21 cellular contexts compared by ENCODE assay signal in the genomic region with DNA sequence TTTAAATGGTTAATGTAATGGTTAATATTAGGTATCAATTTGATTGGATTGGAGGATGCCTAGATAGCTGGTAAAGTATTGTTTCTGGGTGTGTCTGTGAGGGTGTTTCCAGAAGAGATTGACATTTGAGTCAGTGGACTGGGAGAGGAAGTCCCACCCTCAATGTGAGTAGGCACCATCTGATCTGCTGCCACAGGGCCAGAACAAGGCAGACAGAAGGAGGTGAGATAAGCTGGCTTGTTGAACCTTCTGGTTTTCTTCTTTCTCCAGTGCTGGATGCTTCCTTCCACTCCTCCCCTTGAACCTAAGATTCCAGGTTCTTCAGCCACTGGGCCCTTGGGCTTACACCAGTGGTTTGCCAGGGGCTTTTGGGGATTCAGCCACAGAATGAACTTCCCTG.
DNase-seq lines count a peak whose midpoint lies in the region; ATAC-seq, FAIRE-seq and TF ChIP-seq lines count a peak whose summit lies in the region.
"Had no signal": no experiment of that assay in that cellular context is flagged by ENCODE, and none has a peak within 500 bp of the region (broad histone marks: within the 10 kb centered on the region; RNA-seq: fewer than 3 reads in every experiment).

No MANE protein-coding gene starts in this region.

- H3K9me3 Mint-ChIP-seq in H9 = no peaks in the 10 kb centered on the region
- H3K9me3 Mint-ChIP-seq in activated T-cell treated with anti-CD3 and anti-CD28 coated beads, Interleukin-2, amount 50 U/mL, for 24 hours = peaks cover 2% of the 10 kb centered on the region

- H3K79me2 ChIP-seq in H9 (ENCODE audit: insufficient read depth, low read length) = no peaks in the 10 kb centered on the region
- no peaks in the 10 kb centered on the region for H3K79me2 ChIP-seq in H1 (ENCODE audit: control insufficient read depth in 1 of 2, insufficient read depth in 2 of 2, low read length in 2 of 2)

- TF ChIP-seq EP300 in H1 (IDR thresholded peaks at IDR 0.05; ENCODE audit: borderline replicate concordance in 1 of 2, low read depth in 2 of 2, low read length in 2 of 2) = no peak

- H4K8ac ChIP-seq in H9 (replicated peaks; ENCODE audit: insufficient read length, low read depth, low read length) = no peak overlapping the region
- H4K8ac ChIP-seq in H1 (ENCODE audit: extremely low read depth, insufficient read depth, low read length) = no peak overlapping the region
- no peak overlapping the region for H4K8ac ChIP-seq in neuronal stem cell (ENCODE audit: low read depth, low read length)

- CTCF ChIA-PET in H1 (lab: Charles Lee; ENCODE audit: partially characterized antibody) = no interaction called here

- POLR2A ChIA-PET in H1 (lab: Charles Lee; ENCODE audit: partially characterized antibody) = no interaction called here

- H3K4me1 ChIP-seq in H9 (ENCODE audit: insufficient read depth, low read length) (no peaks in the 10 kb centered on the region), H1 (replicated peaks in 1 of 4; ENCODE audit: control insufficient read depth in 3 of 4, insufficient read depth in 4 of 4, low read length in 3 of 4) (peaks cover 0 to 1% (median 0%) of the 10 kb centered on the region in 4 experiments; a peak in 1 of 7 replicates), neuronal stem cell (ENCODE audit: control insufficient read depth in 2 of 2, insufficient read depth in 1 of 2, low read depth in 1 of 2, low read length in 2 of 2) (no peaks in the 10 kb centered on the region)

- H3K4me3 ChIP-seq in H1 (ENCODE audit: extremely low read depth in 1 of 4, insufficient read depth in 2 of 4, low read depth in 3 of 4, low read length in 4 of 4) (no peak overlapping the region), neuronal stem cell (ENCODE audit: low read length in 2 of 2) (no peak overlapping the region)
- H3K4me3 ChIP-seq: GM23248, K562, MG63, PC-9 had no signal

- no peaks in the 10 kb centered on the region for H3K27me3 ChIP-seq in H9 (ENCODE audit: insufficient read depth, low read length)
- no peaks in the 10 kb centered on the region for H3K27me3 ChIP-seq in H1 (replicated peaks in 1 of 4; ENCODE audit: control insufficient read depth in 3 of 4, extremely low read depth in 1 of 4, insufficient read depth in 3 of 4, low read length in 3 of 4)
- no peaks in the 10 kb centered on the region for H3K27me3 ChIP-seq in neuronal stem cell (ENCODE audit: control insufficient read depth in 3 of 3, insufficient read depth in 3 of 3, low read depth in 1 of 3, low read length in 3 of 3)
- H3K27me3 ChIP-seq: MG63 had no signal

- no peak overlapping the region for H3K14ac ChIP-seq in H9 (ENCODE audit: insufficient read depth, low read length)
- no peak overlapping the region for H3K14ac ChIP-seq in H1 (ENCODE audit: insufficient read length)
- no peak overlapping the region for H3K14ac ChIP-seq in neuronal stem cell (ENCODE audit: low read length)

- no peak for TF ChIP-seq POLR2A in H1 (IDR thresholded peaks at IDR 0.05; ENCODE audit: control extremely low read depth in 1 of 2, low read depth in 2 of 2, low read length in 2 of 2)

- FAIRE-seq in HTR-8/SVneo (lab: Jason Lieb, UNC) = peak; percentile 58
- no peak for FAIRE-seq in H1 (lab: Jason Lieb, UNC)
- FAIRE-seq in RCC 7860 (lab: Jason Lieb, UNC) = no peak
- FAIRE-seq: GM12891, K562 had no signal

- H4K91ac ChIP-seq in H9 (ENCODE audit: insufficient read length, low read depth, low read length) = no peak overlapping the region
- H4K91ac ChIP-seq in H1 (replicated peaks; ENCODE audit: insufficient read length, low read length) = no peak overlapping the region
- no peak overlapping the region for H4K91ac ChIP-seq in neuronal stem cell (ENCODE audit: low read depth, low read length, poor library complexity)

- H3K23ac ChIP-seq in H9 (ENCODE audit: insufficient read length, low read depth, low read length) = no peak overlapping the region
- H3K23ac ChIP-seq in H1 (ENCODE audit: insufficient read length) = no peak overlapping the region
- H3K23ac ChIP-seq in neuronal stem cell (ENCODE audit: low read depth, low read length, poor library complexity) = no peak overlapping the region

- no peak overlapping the region for H2BK12ac ChIP-seq in H9 (ENCODE audit: insufficient read length, low read depth, low read length)
- no peak overlapping the region for H2BK12ac ChIP-seq in H1 (ENCODE audit: low read depth, low read length)
- H2BK12ac ChIP-seq in neuronal stem cell (ENCODE audit: low read length) = no peak overlapping the region

- H3K4ac ChIP-seq in H9 (ENCODE audit: low read depth, low read length) = no peak overlapping the region
- no peak overlapping the region for H3K4ac ChIP-seq in H1 (replicated peaks; ENCODE audit: insufficient read length, low read depth, low read length)
- no peak overlapping the region for H3K4ac ChIP-seq in neuronal stem cell (ENCODE audit: low read length)

- no peak overlapping the region for H3K56ac ChIP-seq in H9 (ENCODE audit: insufficient read length, low read depth, low read length)
- H3K56ac ChIP-seq in H1 (replicated peaks; ENCODE audit: insufficient read length, low read depth, low read length) = no peak overlapping the region

- H3K27me3 Mint-ChIP-seq in H9 (ENCODE audit: low read depth) = no peaks in the 10 kb centered on the region
- H3K27me3 Mint-ChIP-seq in activated T-cell treated with anti-CD3 and anti-CD28 coated beads, Interleukin-2, amount 50 U/mL, for 24 hours = no peaks in the 10 kb centered on the region
- H3K27me3 Mint-ChIP-seq: CD4-positive, CD25-positive, alpha-beta regulatory T cell had no signal

- H3K4me2 ChIP-seq in H9 (ENCODE audit: insufficient read depth, insufficient read length, low read length) (no peak overlapping the region), H1 (ENCODE audit: insufficient read depth in 1 of 2, low read depth in 2 of 2, low read length in 2 of 2) (no peak overlapping the region), neuronal stem cell (ENCODE audit: insufficient read depth, low read length, poor library complexity, severe bottlenecking) (no peak overlapping the region)
- H3K4me2 ChIP-seq: PC-9, SK-N-SH had no signal

- H3K36me3 ChIP-seq in H1 (ENCODE audit: control insufficient read depth in 2 of 4, insufficient read depth in 4 of 4, low read length in 3 of 4) (no peaks in the 10 kb centered on the region), neuronal stem cell (replicated peaks in 1 of 2; ENCODE audit: control insufficient read depth in 2 of 2, insufficient read depth in 2 of 2, low read length in 2 of 2) (no peaks in the 10 kb centered on the region)
- H3K36me3 ChIP-seq: MG63 had no signal

- no peak for TF ChIP-seq RAD21 in H1 (IDR thresholded peaks at IDR 0.05 in 1 of 2, conservative IDR thresholded peaks at IDR 0.05 in 1 of 2; ENCODE audit: low read depth in 2 of 2, low read length in 2 of 2)

- H3K18ac ChIP-seq in H9 (ENCODE audit: insufficient read length, low read depth, low read length) = no peak overlapping the region
- no peak overlapping the region for H3K18ac ChIP-seq in H1 (ENCODE audit: extremely low read depth, low read length)
- no peak overlapping the region for H3K18ac ChIP-seq in neuronal stem cell (ENCODE audit: low read length)

- ATAC-seq in HG03139 (IDR thresholded peaks at IDR 0.05; ENCODE audit: unreplicated experiment) = no peak
- ATAC-seq: K562 had no signal

- H2BK120ac ChIP-seq in H9 (ENCODE audit: low read depth, low read length, poor library complexity, severe bottlenecking) (no peak overlapping the region), H1 (replicated peaks; ENCODE audit: low read depth, low read length) (no peak overlapping the region), neuronal stem cell (ENCODE audit: low read depth, low read length) (no peak overlapping the region)

- H3K79me1 ChIP-seq in H9 (ENCODE audit: insufficient read depth, low read depth, low read length, poor library complexity, severe bottlenecking) (no peaks in the 10 kb centered on the region), H1 (ENCODE audit: low read depth, low read length) (no peaks in the 10 kb centered on the region), neuronal stem cell (ENCODE audit: low read depth, low read length) (no peaks in the 10 kb centered on the region)

- no peak overlapping the region for H2BK5ac ChIP-seq in H9 (ENCODE audit: insufficient read length, low read length)
- no peak overlapping the region for H2BK5ac ChIP-seq in H1 (ENCODE audit: low read depth, low read length)
- H2BK5ac ChIP-seq in neuronal stem cell (ENCODE audit: low read length) = no peak overlapping the region

- H3K23me2 ChIP-seq in H9 (ENCODE audit: insufficient read length, low read depth, low read length, poor library complexity, severe bottlenecking) (no peaks in the 10 kb centered on the region), H1 (ENCODE audit: low read depth, low read length) (no peaks in the 10 kb centered on the region)

- peak overlapping the region in 1 of 3 experiments; percentile 77; a peak in 1 of 7 replicates for H3K27ac Mint-ChIP-seq in H9
- no peak overlapping the region for H3K27ac Mint-ChIP-seq in activated T-cell treated with anti-CD3 and anti-CD28 coated beads, Interleukin-2, amount 50 U/mL, for 24 hours
- H3K27ac Mint-ChIP-seq: CD4-positive, CD25-positive, alpha-beta regulatory T cell had no signal

- DNase-seq in H9 (no peak), HTR-8/SVneo (ENCODE audit: insufficient read length, low spot score) (no peak), H1 (ENCODE audit: low read depth in 1 of 2, low spot score in 2 of 2) (no peak), neuronal stem cell (ENCODE audit: low spot score) (no peak), RCC 7860 (ENCODE audit: low spot score) (no peak)
- DNase-seq in activated T-cell treated with anti-CD3 and anti-CD28 coated beads, Interleukin-2, amount 50 U/mL, for 24 hours = no peak
- DNase-seq: CD4-positive, CD25-positive, alpha-beta regulatory T cell; GM23248; MG63; NCI-H1417; NCI-H1694 treated with DMSO at 0.1 percent for 48 hours; NCI-H2081 treated with DMSO at 0.1 percent for 48 hours; NCI-H2171 treated with DMSO at 0.1 percent for 48 hours; NCI-H524 treated with DMSO at 0.1 percent for 48 hours; PC-9; SHP77 treated with DMSO at 0.1 percent for 48 hours; SK-N-SH had no signal

- no peaks in the 10 kb centered on the region for H4K20me1 ChIP-seq in H9 (ENCODE audit: control insufficient read depth, insufficient read depth, insufficient read length)
- no peaks in the 10 kb centered on the region for H4K20me1 ChIP-seq in H1 (replicated peaks in 1 of 2; ENCODE audit: control insufficient read depth in 1 of 2, insufficient read depth in 2 of 2, low read length in 2 of 2)

- H3K9ac ChIP-seq in H9 (ENCODE audit: extremely low read depth, insufficient read length, low read length) (no peak overlapping the region), H1 (replicated peaks in 1 of 4; ENCODE audit: extremely low read depth in 1 of 4, low read depth in 3 of 4, low read length in 3 of 4) (no peak overlapping the region), neuronal stem cell (ENCODE audit: low read depth, low read length, poor library complexity) (no peak overlapping the region)
- H3K9ac ChIP-seq: GM23248, SK-N-SH had no signal

- H3K9me3 ChIP-seq in H9 (ENCODE audit: control insufficient read depth, low read depth, low read length) (no peaks in the 10 kb centered on the region), H1 (ENCODE audit: insufficient read depth in 2 of 2, low read depth in 1 of 2, low read length in 1 of 2) (no peaks in the 10 kb centered on the region), neuronal stem cell (replicated peaks in 1 of 2; ENCODE audit: control insufficient read depth in 2 of 2, insufficient read depth in 1 of 2, low read depth in 1 of 2, low read length in 2 of 2) (no peaks in the 10 kb centered on the region)
- H3K9me3 ChIP-seq: MG63, SK-N-SH had no signal

- H4K5ac ChIP-seq in H9 (ENCODE audit: insufficient read length, low read depth, low read length) (no peak overlapping the region), H1 (ENCODE audit: insufficient read length, low read depth, low read length) (no peak overlapping the region)

- no peak overlapping the region for H3T11ph ChIP-seq in H9 (ENCODE audit: low read length)

- no peak for TF ChIP-seq CTCF in H9 (conservative IDR thresholded peaks at IDR 0.05)
- TF ChIP-seq CTCF in H1 (IDR thresholded peaks at IDR 0.05; ENCODE audit: control extremely low read depth in 1 of 3, insufficient read depth in 1 of 3, low read depth in 1 of 3, low read length in 3 of 3) = no peak

- 0 out of 4 replicates have a peak, but pooled peaks cover 0 to under 1% of the 10 kb centered on the region in 2 experiments for H3K4me1 Mint-ChIP-seq in H9
- H3K4me1 Mint-ChIP-seq in activated T-cell treated with anti-CD3 and anti-CD28 coated beads, Interleukin-2, amount 50 U/mL, for 24 hours (ENCODE audit: low read depth) = no peaks in the 10 kb centered on the region
- H3K4me1 Mint-ChIP-seq: CD4-positive, CD25-positive, alpha-beta regulatory T cell had no signal

- H2AFZ ChIP-seq in H9 (ENCODE audit: low read length) (peak overlapping the region; percentile 98), H1 (ENCODE audit: low read length) (peak overlapping the region; percentile 96; the same call in 1 of the 2 replicates), neuronal stem cell (ENCODE audit: low read length) (peak overlapping the region; percentile 37)
- H2AFZ ChIP-seq: GM23248, PC-9 had no signal

- H2AK5ac ChIP-seq in H9 (ENCODE audit: insufficient read length, low read length) = no peak overlapping the region
- H2AK5ac ChIP-seq in H1 (ENCODE audit: low read depth, low read length) = no peak overlapping the region
- H2AK5ac ChIP-seq in neuronal stem cell (ENCODE audit: low read depth, low read length) = no peak overlapping the region

- H3K36me3 Mint-ChIP-seq in H9 (ENCODE audit: insufficient read depth in 1 of 3, low read depth in 3 of 3) = no peaks in the 10 kb centered on the region
- H3K36me3 Mint-ChIP-seq in activated T-cell treated with anti-CD3 and anti-CD28 coated beads, Interleukin-2, amount 50 U/mL, for 24 hours (ENCODE audit: low read depth) = no peaks in the 10 kb centered on the region
- H3K36me3 Mint-ChIP-seq: CD4-positive, CD25-positive, alpha-beta regulatory T cell had no signal

- no peak overlapping the region for H3K27ac ChIP-seq in H9 (ENCODE audit: insufficient read length, low read depth, low read length)
- no peak overlapping the region for H3K27ac ChIP-seq in H1 (ENCODE audit: low read depth, low read length)
- no peak overlapping the region for H3K27ac ChIP-seq in neuronal stem cell (replicated peaks; ENCODE audit: low read length)
- H3K27ac ChIP-seq: GM23248, PC-9, RWPE1 had no signal

- H2BK20ac ChIP-seq in H9 (ENCODE audit: low read depth, low read length, poor library complexity, severe bottlenecking) (no peak overlapping the region), H1 (ENCODE audit: low read length) (no peak overlapping the region)

- H3K4me3 Mint-ChIP-seq in H9 = no peak overlapping the region
- H3K4me3 Mint-ChIP-seq in activated T-cell treated with anti-CD3 and anti-CD28 coated beads, Interleukin-2, amount 50 U/mL, for 24 hours = no peak overlapping the region
- H3K4me3 Mint-ChIP-seq: CD4-positive, CD25-positive, alpha-beta regulatory T cell had no signal

- H2BK15ac ChIP-seq in H9 (ENCODE audit: low read depth, low read length) = no peak overlapping the region
- H2BK15ac ChIP-seq in H1 (ENCODE audit: low read length) = no peak overlapping the region
- no peak overlapping the region for H2BK15ac ChIP-seq in neuronal stem cell (ENCODE audit: low read length)

Comparison
In these comparisons a context has a peak if more than half of its experiments do, and no peak if none do; other contexts are left out.
1. H2AFZ ChIP-seq: peak in every context shown above with its lines; median percentile 98 in H9; 96 in H1; 37 in neuronal stem cell.